ENCODE assay signal across 1 cellular context in genomic region chr5:173395257-173395932, GRCh38.
TF ChIP-seq lines count a peak whose summit lies in the region.

No MANE protein-coding gene starts in this region.

TF ChIP-seq in GM23338, 12 proteins besides CTCF, POLR2A, EP300 and RAD21 (continued from another document):
- TF ChIP-seq ZNF462 (CRISPR knock-in tag; IDR thresholded peaks at IDR 0.05) (no peak), ZNF331 (CRISPR knock-in tag; IDR thresholded peaks at IDR 0.05; ENCODE audit: low read depth) (no peak), ZNF114 (CRISPR knock-in tag; IDR thresholded peaks at IDR 0.05) (no peak)
TF ChIP-seq in GM23338: peak in this region for 0.
